ENCODE assay signal across 8 cellular contexts in the genomic region with DNA sequence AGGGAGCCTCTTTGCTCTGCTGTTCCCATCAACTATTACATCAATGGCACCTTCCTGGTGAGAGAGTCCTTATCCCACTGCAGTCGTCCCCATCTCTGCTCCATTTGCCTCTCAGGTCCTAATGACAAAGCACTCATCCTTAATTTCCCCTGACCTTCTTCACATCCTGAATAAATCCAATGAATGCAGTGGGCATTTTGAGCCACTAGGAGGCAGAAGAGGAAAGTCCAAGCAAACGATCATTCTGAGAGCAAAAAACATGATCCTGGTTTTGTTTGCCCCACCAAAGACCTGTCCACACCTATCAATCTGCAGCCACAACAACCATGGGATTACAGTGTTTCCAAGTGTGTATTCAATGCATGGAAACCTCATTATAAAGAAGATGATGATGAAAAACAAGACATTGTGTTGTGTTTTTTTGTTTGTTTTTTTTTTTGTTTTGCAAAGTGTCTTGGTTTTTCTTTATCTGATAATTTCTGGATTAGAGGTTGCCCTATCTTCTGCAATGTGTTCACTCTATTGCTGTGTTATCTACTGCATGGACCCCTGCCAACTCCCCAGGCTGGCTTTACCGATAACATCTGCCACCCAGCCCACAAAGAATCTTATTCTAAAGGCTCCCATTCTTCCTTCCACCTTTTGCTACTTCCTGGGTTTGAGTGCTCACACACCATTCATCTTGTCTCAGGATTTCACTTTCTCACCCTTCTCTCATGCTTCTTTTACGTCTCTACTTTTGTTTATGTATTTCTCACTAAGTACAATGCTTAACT.
DNase-seq lines count a peak whose midpoint lies in the region; ATAC-seq and TF ChIP-seq lines count a peak whose summit lies in the region.

No MANE protein-coding gene starts in this region.

- no peaks in the 10 kb centered on the region for H3K4me1 ChIP-seq in transverse colon

- no peak overlapping the region for H3K27ac Mint-ChIP-seq in activated CD4-positive, alpha-beta T cell treated with anti-CD3 and anti-CD28 coated beads, Interleukin-2, amount 10 ng/mL, durations not matched to agents 24 days and 14 days
- no peak overlapping the region for H3K27ac Mint-ChIP-seq in activated T-helper 1 cell treated with anti-CD3 and anti-CD28 coated beads, Interleukin-12 subunit alpha, Interleukin-12 subunit beta, Interleukin-2, Interleukin-4 antibody, amounts not matched to agents 30 ng/mL and 10 ng/mL and 1 ng/mL, durations not matched to agents 14 hours and 24 hours and 36 hours

- TF ChIP-seq POLR2A in transverse colon (IDR thresholded peaks at IDR 0.05) = no peak

- H3K4me3 ChIP-seq in LNCaP clone FGC (ENCODE audit: low read depth, low read length) (no peak overlapping the region), transverse colon (no peak overlapping the region)

- intact Hi-C loops in activated CD4-positive, alpha-beta T cell treated with anti-CD3 and anti-CD28 coated beads, Interleukin-2, amount 10 ng/mL, durations not matched to agents 24 days and 14 days (cut with micrococcal nuclease) = loop anchor here (10.0 kb wide), 1 partner anchor 1903 kb away; the partner anchor contains the start of gene PNPLA4
- intact Hi-C loops in transverse colon (cut with DNase I; ENCODE audit: low total_unique reads) = no loop called here
- intact Hi-C loops in activated T-helper 1 cell treated with anti-CD3 and anti-CD28 coated beads, Interleukin-12 subunit alpha, Interleukin-12 subunit beta, Interleukin-2, Interleukin-4 antibody, amounts not matched to agents 30 ng/mL and 10 ng/mL and 1 ng/mL, durations not matched to agents 14 hours and 24 hours and 36 hours (cut with micrococcal nuclease) = loop anchor here (2.0 kb wide), 1 partner anchor 1905 kb away; the partner anchor contains the start of gene PNPLA4

- DNase-seq in COLO829 (ENCODE audit: low spot score) (peak; percentile 6), LNCaP clone FGC (ENCODE audit: low read depth) (no peak), iris pigment epithelial cell (ENCODE audit: low read depth) (peak; percentile 25), transverse colon (peak; percentile 35), SKM-1 treated with dmso at 0.1 percent for 144 hours (lab: John Stamatoyannopoulos, UW; ENCODE audit: unreplicated experiment) (no peak)
- peak; percentile 61 for DNase-seq in activated CD4-positive, alpha-beta T cell treated with anti-CD3 and anti-CD28 coated beads, Interleukin-2, amount 10 ng/mL, durations not matched to agents 24 days and 14 days
- DNase-seq in activated T-helper 1 cell treated with anti-CD3 and anti-CD28 coated beads, Interleukin-12 subunit alpha, Interleukin-12 subunit beta, Interleukin-2, Interleukin-4 antibody, amounts not matched to agents 30 ng/mL and 10 ng/mL and 1 ng/mL, durations not matched to agents 14 hours and 24 hours and 36 hours (ENCODE audit: low spot score) = no peak

- peaks cover 2% of the 10 kb centered on the region for H3K4me1 Mint-ChIP-seq in activated CD4-positive, alpha-beta T cell treated with anti-CD3 and anti-CD28 coated beads, Interleukin-2, amount 10 ng/mL, durations not matched to agents 24 days and 14 days
- H3K4me1 Mint-ChIP-seq in activated T-helper 1 cell treated with anti-CD3 and anti-CD28 coated beads, Interleukin-12 subunit alpha, Interleukin-12 subunit beta, Interleukin-2, Interleukin-4 antibody, amounts not matched to agents 30 ng/mL and 10 ng/mL and 1 ng/mL, durations not matched to agents 14 hours and 24 hours and 36 hours (ENCODE audit: low read depth) = no peaks in the 10 kb centered on the region

- in situ Hi-C loops in transverse colon (cut with MboI; ENCODE audit: low pct_ligation_motif_present in 1 of 4, low pct_unique_long_range_greater_than_20kb in 1 of 4, low sequenced_read_pairs in 3 of 4) = no loop called here

- no peaks in the 10 kb centered on the region for H3K27me3 ChIP-seq in transverse colon

- H3K36me3 Mint-ChIP-seq in activated CD4-positive, alpha-beta T cell treated with anti-CD3 and anti-CD28 coated beads, Interleukin-2, amount 10 ng/mL, durations not matched to agents 24 days and 14 days (ENCODE audit: low read depth) = no peaks in the 10 kb centered on the region
- no peaks in the 10 kb centered on the region for H3K36me3 Mint-ChIP-seq in activated T-helper 1 cell treated with anti-CD3 and anti-CD28 coated beads, Interleukin-12 subunit alpha, Interleukin-12 subunit beta, Interleukin-2, Interleukin-4 antibody, amounts not matched to agents 30 ng/mL and 10 ng/mL and 1 ng/mL, durations not matched to agents 14 hours and 24 hours and 36 hours (ENCODE audit: low read depth)

- no peaks in the 10 kb centered on the region for H3K9me3 Mint-ChIP-seq in activated CD4-positive, alpha-beta T cell treated with anti-CD3 and anti-CD28 coated beads, Interleukin-2, amount 10 ng/mL, durations not matched to agents 24 days and 14 days
- no peaks in the 10 kb centered on the region for H3K9me3 Mint-ChIP-seq in activated T-helper 1 cell treated with anti-CD3 and anti-CD28 coated beads, Interleukin-12 subunit alpha, Interleukin-12 subunit beta, Interleukin-2, Interleukin-4 antibody, amounts not matched to agents 30 ng/mL and 10 ng/mL and 1 ng/mL, durations not matched to agents 14 hours and 24 hours and 36 hours

- 12% methylated on average over 4 of the region's 4 CpGs; no CpG with 5 or more reads in 1 of the 2 donors for WGBS in transverse colon (ENCODE audit: low coverage in 1 of 2), 2 donors

- TF ChIP-seq CTCF in LNCaP clone FGC (IDR thresholded peaks at IDR 0.05; ENCODE audit: control insufficient read depth, extremely low read depth, insufficient read depth) (peak; percentile 75), transverse colon (IDR thresholded peaks at IDR 0.05) (peak; percentile 40 to 56 (median 49))

- no peaks in the 10 kb centered on the region for H3K9me3 ChIP-seq in transverse colon

- no peaks in the 10 kb centered on the region for H3K36me3 ChIP-seq in transverse colon

- no peak for TF ChIP-seq EP300 in transverse colon (IDR thresholded peaks at IDR 0.05; ENCODE audit: low read depth)

- no peak overlapping the region for H3K27ac ChIP-seq in transverse colon

- no peak overlapping the region for H3K4me3 Mint-ChIP-seq in activated CD4-positive, alpha-beta T cell treated with anti-CD3 and anti-CD28 coated beads, Interleukin-2, amount 10 ng/mL, durations not matched to agents 24 days and 14 days
- H3K4me3 Mint-ChIP-seq in activated T-helper 1 cell treated with anti-CD3 and anti-CD28 coated beads, Interleukin-12 subunit alpha, Interleukin-12 subunit beta, Interleukin-2, Interleukin-4 antibody, amounts not matched to agents 30 ng/mL and 10 ng/mL and 1 ng/mL, durations not matched to agents 14 hours and 24 hours and 36 hours = no peak overlapping the region

- no peaks in the 10 kb centered on the region for H3K27me3 Mint-ChIP-seq in activated CD4-positive, alpha-beta T cell treated with anti-CD3 and anti-CD28 coated beads, Interleukin-2, amount 10 ng/mL, durations not matched to agents 24 days and 14 days
- H3K27me3 Mint-ChIP-seq in activated T-helper 1 cell treated with anti-CD3 and anti-CD28 coated beads, Interleukin-12 subunit alpha, Interleukin-12 subunit beta, Interleukin-2, Interleukin-4 antibody, amounts not matched to agents 30 ng/mL and 10 ng/mL and 1 ng/mL, durations not matched to agents 14 hours and 24 hours and 36 hours (ENCODE audit: insufficient read depth) = no peaks in the 10 kb centered on the region

- peak; percentile 50 for ATAC-seq in GM18520 (IDR thresholded peaks at IDR 0.05; ENCODE audit: unreplicated experiment)

Comparison
In these comparisons a context has a peak if more than half of its experiments do, and no peak if none do; other contexts are left out.
1. DNase-seq: peak in COLO829 (single experiment), activated CD4-positive, alpha-beta T cell treated with anti-CD3 and anti-CD28 coated beads, Interleukin-2, amount 10 ng/mL, durations not matched to agents 24 days and 14 days (single experiment), iris pigment epithelial cell (single experiment) and transverse colon (single experiment); none in LNCaP clone FGC (single experiment), SKM-1 treated with dmso at 0.1 percent for 144 hours (single experiment) and activated T-helper 1 cell treated with anti-CD3 and anti-CD28 coated beads, Interleukin-12 subunit alpha, Interleukin-12 subunit beta, Interleukin-2, Interleukin-4 antibody, amounts not matched to agents 30 ng/mL and 10 ng/mL and 1 ng/mL, durations not matched to agents 14 hours and 24 hours and 36 hours (single experiment).